1 cellular context compared by ENCODE assay signal in the genomic region with DNA sequence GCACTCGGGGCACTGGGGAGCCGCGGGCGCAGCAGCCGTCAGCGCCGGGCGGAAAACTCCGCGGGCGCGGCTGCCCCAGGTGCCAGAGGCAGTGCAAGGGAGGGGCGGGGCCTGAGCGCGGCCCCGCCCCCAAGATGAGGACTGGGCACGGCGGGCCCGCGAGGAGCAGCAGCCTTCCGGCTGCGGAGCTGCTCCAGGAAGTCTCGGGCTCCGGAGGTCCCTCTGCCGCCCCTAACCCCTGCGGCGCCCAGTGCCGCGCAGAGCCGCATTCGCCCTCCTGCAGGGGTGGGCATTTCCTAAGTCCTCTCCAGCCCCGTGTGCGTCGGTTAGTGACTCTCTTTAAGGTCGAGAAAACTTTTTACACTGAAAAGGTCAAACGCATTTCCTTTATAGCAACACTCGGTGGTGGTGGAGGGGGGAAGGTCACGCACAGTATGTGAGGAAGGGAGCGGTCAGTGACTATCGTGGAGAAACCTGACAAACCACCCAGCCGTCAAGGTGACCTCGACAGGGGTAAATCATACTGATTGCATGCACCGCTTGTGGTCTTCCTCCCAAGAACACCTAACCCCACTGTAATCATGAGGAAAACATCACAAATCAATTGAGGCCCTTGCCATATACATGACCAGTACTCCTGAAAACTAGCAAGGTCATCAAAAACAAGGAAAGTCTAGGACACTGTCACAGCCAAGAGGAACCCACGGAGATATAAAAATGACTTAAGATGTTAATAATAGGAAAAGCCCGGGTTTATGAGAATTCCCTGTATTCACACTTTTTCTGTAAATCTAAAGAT.
TF ChIP-seq lines count a peak whose summit lies in the region.

TSS of gene ANXA11 (minus strand) at position 60 of the 799 bp plus-strand sequence. CDS start 32,676 bp downstream, outside the sequence.

TF ChIP-seq in K562, 482 proteins besides CTCF, POLR2A, EP300 and RAD21 (continued from another document and continues in another):
- TF ChIP-seq, protein P1, sequence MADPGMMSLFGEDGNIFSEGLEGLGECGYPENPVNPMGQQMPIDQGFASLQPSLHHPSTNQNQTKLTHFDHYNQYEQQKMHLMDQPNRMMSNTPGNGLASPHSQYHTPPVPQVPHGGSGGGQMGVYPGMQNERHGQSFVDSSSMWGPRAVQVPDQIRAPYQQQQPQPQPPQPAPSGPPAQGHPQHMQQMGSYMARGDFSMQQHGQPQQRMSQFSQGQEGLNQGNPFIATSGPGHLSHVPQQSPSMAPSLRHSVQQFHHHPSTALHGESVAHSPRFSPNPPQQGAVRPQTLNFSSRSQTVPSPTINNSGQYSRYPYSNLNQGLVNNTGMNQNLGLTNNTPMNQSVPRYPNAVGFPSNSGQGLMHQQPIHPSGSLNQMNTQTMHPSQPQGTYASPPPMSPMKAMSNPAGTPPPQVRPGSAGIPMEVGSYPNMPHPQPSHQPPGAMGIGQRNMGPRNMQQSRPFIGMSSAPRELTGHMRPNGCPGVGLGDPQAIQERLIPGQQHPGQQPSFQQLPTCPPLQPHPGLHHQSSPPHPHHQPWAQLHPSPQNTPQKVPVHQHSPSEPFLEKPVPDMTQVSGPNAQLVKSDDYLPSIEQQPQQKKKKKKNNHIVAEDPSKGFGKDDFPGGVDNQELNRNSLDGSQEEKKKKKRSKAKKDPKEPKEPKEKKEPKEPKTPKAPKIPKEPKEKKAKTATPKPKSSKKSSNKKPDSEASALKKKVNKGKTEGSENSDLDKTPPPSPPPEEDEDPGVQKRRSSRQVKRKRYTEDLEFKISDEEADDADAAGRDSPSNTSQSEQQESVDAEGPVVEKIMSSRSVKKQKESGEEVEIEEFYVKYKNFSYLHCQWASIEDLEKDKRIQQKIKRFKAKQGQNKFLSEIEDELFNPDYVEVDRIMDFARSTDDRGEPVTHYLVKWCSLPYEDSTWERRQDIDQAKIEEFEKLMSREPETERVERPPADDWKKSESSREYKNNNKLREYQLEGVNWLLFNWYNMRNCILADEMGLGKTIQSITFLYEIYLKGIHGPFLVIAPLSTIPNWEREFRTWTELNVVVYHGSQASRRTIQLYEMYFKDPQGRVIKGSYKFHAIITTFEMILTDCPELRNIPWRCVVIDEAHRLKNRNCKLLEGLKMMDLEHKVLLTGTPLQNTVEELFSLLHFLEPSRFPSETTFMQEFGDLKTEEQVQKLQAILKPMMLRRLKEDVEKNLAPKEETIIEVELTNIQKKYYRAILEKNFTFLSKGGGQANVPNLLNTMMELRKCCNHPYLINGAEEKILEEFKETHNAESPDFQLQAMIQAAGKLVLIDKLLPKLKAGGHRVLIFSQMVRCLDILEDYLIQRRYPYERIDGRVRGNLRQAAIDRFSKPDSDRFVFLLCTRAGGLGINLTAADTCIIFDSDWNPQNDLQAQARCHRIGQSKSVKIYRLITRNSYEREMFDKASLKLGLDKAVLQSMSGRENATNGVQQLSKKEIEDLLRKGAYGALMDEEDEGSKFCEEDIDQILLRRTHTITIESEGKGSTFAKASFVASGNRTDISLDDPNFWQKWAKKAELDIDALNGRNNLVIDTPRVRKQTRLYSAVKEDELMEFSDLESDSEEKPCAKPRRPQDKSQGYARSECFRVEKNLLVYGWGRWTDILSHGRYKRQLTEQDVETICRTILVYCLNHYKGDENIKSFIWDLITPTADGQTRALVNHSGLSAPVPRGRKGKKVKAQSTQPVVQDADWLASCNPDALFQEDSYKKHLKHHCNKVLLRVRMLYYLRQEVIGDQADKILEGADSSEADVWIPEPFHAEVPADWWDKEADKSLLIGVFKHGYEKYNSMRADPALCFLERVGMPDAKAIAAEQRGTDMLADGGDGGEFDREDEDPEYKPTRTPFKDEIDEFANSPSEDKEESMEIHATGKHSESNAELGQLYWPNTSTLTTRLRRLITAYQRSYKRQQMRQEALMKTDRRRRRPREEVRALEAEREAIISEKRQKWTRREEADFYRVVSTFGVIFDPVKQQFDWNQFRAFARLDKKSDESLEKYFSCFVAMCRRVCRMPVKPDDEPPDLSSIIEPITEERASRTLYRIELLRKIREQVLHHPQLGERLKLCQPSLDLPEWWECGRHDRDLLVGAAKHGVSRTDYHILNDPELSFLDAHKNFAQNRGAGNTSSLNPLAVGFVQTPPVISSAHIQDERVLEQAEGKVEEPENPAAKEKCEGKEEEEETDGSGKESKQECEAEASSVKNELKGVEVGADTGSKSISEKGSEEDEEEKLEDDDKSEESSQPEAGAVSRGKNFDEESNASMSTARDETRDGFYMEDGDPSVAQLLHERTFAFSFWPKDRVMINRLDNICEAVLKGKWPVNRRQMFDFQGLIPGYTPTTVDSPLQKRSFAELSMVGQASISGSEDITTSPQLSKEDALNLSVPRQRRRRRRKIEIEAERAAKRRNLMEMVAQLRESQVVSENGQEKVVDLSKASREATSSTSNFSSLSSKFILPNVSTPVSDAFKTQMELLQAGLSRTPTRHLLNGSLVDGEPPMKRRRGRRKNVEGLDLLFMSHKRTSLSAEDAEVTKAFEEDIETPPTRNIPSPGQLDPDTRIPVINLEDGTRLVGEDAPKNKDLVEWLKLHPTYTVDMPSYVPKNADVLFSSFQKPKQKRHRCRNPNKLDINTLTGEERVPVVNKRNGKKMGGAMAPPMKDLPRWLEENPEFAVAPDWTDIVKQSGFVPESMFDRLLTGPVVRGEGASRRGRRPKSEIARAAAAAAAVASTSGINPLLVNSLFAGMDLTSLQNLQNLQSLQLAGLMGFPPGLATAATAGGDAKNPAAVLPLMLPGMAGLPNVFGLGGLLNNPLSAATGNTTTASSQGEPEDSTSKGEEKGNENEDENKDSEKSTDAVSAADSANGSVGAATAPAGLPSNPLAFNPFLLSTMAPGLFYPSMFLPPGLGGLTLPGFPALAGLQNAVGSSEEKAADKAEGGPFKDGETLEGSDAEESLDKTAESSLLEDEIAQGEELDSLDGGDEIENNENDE (IDR thresholded peaks at IDR 0.05; ENCODE audit: low read depth, low read length) = no peak
- TF ChIP-seq MED1 (CRISPR knock-in tag; IDR thresholded peaks at IDR 0.05; ENCODE audit: borderline replicate concordance) (no peak), REST (CRISPR knock-in tag; IDR thresholded peaks at IDR 0.05; ENCODE audit: low read depth) (0 out of 2 replicates have a peak, but pooled peaks have one; percentile 50), NR4A1 (CRISPR knock-in tag; IDR thresholded peaks at IDR 0.05) (peak; percentile 43; the same call in 1 of the 2 replicates), NR4A1 (tag; IDR thresholded peaks at IDR 0.05) (0 out of 2 replicates have a peak, but pooled peaks have one; percentile 59), SMARCA4 (IDR thresholded peaks at IDR 0.05) (peak; percentile 68), ZNF316 (IDR thresholded peaks at IDR 0.05) (peak; percentile 99), RFX5 (IDR thresholded peaks at IDR 0.05; ENCODE audit: low read depth, low read length) (no peak), ESRRA (IDR thresholded peaks at IDR 0.05; ENCODE audit: borderline replicate concordance, low read depth) (peak; percentile 98), ZMIZ1 (IDR thresholded peaks at IDR 0.05; ENCODE audit: low read depth in 2 of 2, low read length in 2 of 2) (no peak), PHF20 (IDR thresholded peaks at IDR 0.05; ENCODE audit: partially characterized antibody) (peak; percentile 77), TCF7 (IDR thresholded peaks at IDR 0.05; ENCODE audit: borderline replicate concordance) (no peak), RUNX1 (IDR thresholded peaks at IDR 0.05; ENCODE audit: low read depth) (no peak; the same call in 1 of the 2 replicates), ZBTB7A (IDR thresholded peaks at IDR 0.05; ENCODE audit: borderline replicate concordance, control insufficient read depth, low read depth, low read length) (peak; percentile 87), SNRNP70 (optimal IDR thresholded peaks at IDR 0.05; ENCODE audit: low read depth, low read length) (no peak), SAP30 (IDR thresholded peaks at IDR 0.05; ENCODE audit: borderline replicate concordance, insufficient read depth, low read depth, low read length, poor library complexity, severe bottlenecking) (no peak), CEBPG (CRISPR knock-in tag; IDR thresholded peaks at IDR 0.05) (no peak), CEBPG (tag; conservative IDR thresholded peaks at IDR 0.05 in 1 of 2, IDR thresholded peaks at IDR 0.05 in 1 of 2) (no peak), RBFOX2 (IDR thresholded peaks at IDR 0.05; ENCODE audit: low read depth, low read length) (peak; percentile 95), EGR1 (conservative IDR thresholded peaks at IDR 0.05) (no peak), CREB1 (IDR thresholded peaks at IDR 0.05) (0 out of 2 replicates have a peak, but pooled peaks have one; percentile 24), CREB1 (CRISPR knock-in tag; IDR thresholded peaks at IDR 0.05) (no peak), TARDBP (IDR thresholded peaks at IDR 0.05) (no peak; the same call in 1 of the 2 replicates), ARNT (IDR thresholded peaks at IDR 0.05) (peak; percentile 57 to 69; a peak in 2 of 4 replicates), ZKSCAN8 (CRISPR knock-in tag; IDR thresholded peaks at IDR 0.05) (no peak), CBFA2T3 (IDR thresholded peaks at IDR 0.05) (0 out of 2 replicates have a peak, but pooled peaks have one; percentile 25), HDGF (IDR thresholded peaks at IDR 0.05) (peak; percentile 37; the same call in 1 of the 2 replicates), ELK1 (CRISPR knock-in tag; IDR thresholded peaks at IDR 0.05) (no peak), ATF7 (IDR thresholded peaks at IDR 0.05) (peak; percentile 78), CBX8 (IDR thresholded peaks at IDR 0.05; ENCODE audit: borderline replicate concordance, extremely low read depth, low read depth, low read length, poor library complexity, severe bottlenecking) (no peak)
